In genomic region chr9:88390371-88390990, GRCh38 we compare ENCODE assay signal across 10 cellular contexts. TPM values are rescaled to one million over a fixed set of nuclear protein-coding genes. Genes with fewer than 3 reads are reported as not detected.
DNase-seq lines count a peak whose midpoint lies in the region; ATAC-seq, FAIRE-seq and TF ChIP-seq lines count a peak whose summit lies in the region.
"Had no signal": no experiment of that assay in that cellular context is flagged by ENCODE, and none has a peak within 500 bp of the region (broad histone marks: within the 10 kb centered on the region; RNA-seq: fewer than 3 reads in every experiment).

No MANE protein-coding gene starts in this region.

- no peak for ATAC-seq in PC-3
- no peak for ATAC-seq in GM21390 (IDR thresholded peaks at IDR 0.05; ENCODE audit: unreplicated experiment)
- ATAC-seq: left cardiac atrium had no signal

- peaks cover 7% of the 10 kb centered on the region; the same call in 1 of the 2 replicates for H3K36me3 ChIP-seq in PC-3 (ENCODE audit: low read depth, low read length)
- no peaks in the 10 kb centered on the region for H3K36me3 ChIP-seq in endothelial cell of umbilical vein (ENCODE audit: control insufficient read depth in 2 of 2, extremely low read depth in 1 of 2, insufficient read depth in 2 of 2, low read length in 2 of 2)
- no peaks in the 10 kb centered on the region for H3K36me3 ChIP-seq in neural progenitor cell

- BruUV-seq in PC-3 (replicated peaks; lab: Mats Ljungman, UMichigan) (no TSS peak), endothelial cell of umbilical vein (replicated peaks; lab: Mats Ljungman, UMichigan) (no TSS peak)

- H3K4me3 Mint-ChIP-seq in neural progenitor cell = peak overlapping the region; percentile 97

- CTCF ChIA-PET in PC-3 (lab: Charles Lee) = no interaction called here
- CTCF ChIA-PET in endothelial cell of umbilical vein (lab: Charles Lee) = no interaction called here

- no peak for TF ChIP-seq POLR2A in endothelial cell of umbilical vein (IDR thresholded peaks at IDR 0.05; ENCODE audit: low read depth, low read length)

- no peak overlapping the region for H3K9ac ChIP-seq in PC-3 (ENCODE audit: low read length)
- no peak overlapping the region for H3K9ac ChIP-seq in endothelial cell of umbilical vein (replicated peaks; ENCODE audit: extremely low read depth, insufficient read depth, low read length)
- H3K9ac ChIP-seq in neural progenitor cell = no peak overlapping the region

- H3K27ac ChIP-seq in PC-3 (ENCODE audit: low read length) (no peak overlapping the region), endothelial cell of umbilical vein (ENCODE audit: insufficient read depth, low read depth, low read length) (no peak overlapping the region), neural progenitor cell (no peak overlapping the region)

- H3K27me3 Mint-ChIP-seq in neural progenitor cell (ENCODE audit: insufficient read depth, low read depth) = peaks cover 9% of the 10 kb centered on the region

- H3K9me3 Mint-ChIP-seq in neural progenitor cell = peaks cover 12% of the 10 kb centered on the region

- H3K9me1 ChIP-seq in endothelial cell of umbilical vein (replicated peaks; ENCODE audit: control insufficient read depth, extremely low read depth, insufficient read depth, low read length) = peaks cover 2% of the 10 kb centered on the region

- peaks cover 41% of the 10 kb centered on the region for H3K36me3 Mint-ChIP-seq in neural progenitor cell

- H3K27me3 ChIP-seq in PC-3 (ENCODE audit: low read length) = no peaks in the 10 kb centered on the region
- H3K27me3 ChIP-seq in endothelial cell of umbilical vein (ENCODE audit: control insufficient read depth in 2 of 2, insufficient read depth in 2 of 2, low read length in 2 of 2) = no peaks in the 10 kb centered on the region
- H3K27me3 ChIP-seq in neural progenitor cell = peaks cover 14% of the 10 kb centered on the region

- H4K20me1 ChIP-seq in PC-3 (ENCODE audit: low read length) (peaks cover 19% of the 10 kb centered on the region; the same call in 1 of the 2 replicates), endothelial cell of umbilical vein (replicated peaks; ENCODE audit: control insufficient read depth, extremely low read depth, insufficient read depth, low read length) (peaks cover 2% of the 10 kb centered on the region), neural progenitor cell (ENCODE audit: low read depth) (peaks cover 45% of the 10 kb centered on the region)

- dilution Hi-C loops in endothelial cell of umbilical vein (cut with MboI; ENCODE audit: extremely low pct_ligation_motif_present, low sequenced_read_pairs) = no loop called here

- intact Hi-C loops in PC-3 (cut with micrococcal nuclease) = loop anchor here (5.0 kb wide), 1 partner anchor 87 kb away; no protein-coding TSS in a partner anchor
- intact Hi-C loops in endothelial cell of umbilical vein (cut with micrococcal nuclease) = no loop called here

- peak overlapping the region; percentile 98 for H3K4me3 ChIP-seq in PC-3 (ENCODE audit: low read length)
- no peak overlapping the region for H3K4me3 ChIP-seq in endothelial cell of umbilical vein (replicated peaks in 1 of 3; ENCODE audit: insufficient read depth in 1 of 3, low read depth in 1 of 3, low read length in 3 of 3)
- H3K4me3 ChIP-seq in neural progenitor cell = no peak overlapping the region

- no peaks in the 10 kb centered on the region for H3K9me3 ChIP-seq in PC-3 (ENCODE audit: low read length)
- no peaks in the 10 kb centered on the region for H3K9me3 ChIP-seq in endothelial cell of umbilical vein (replicated peaks; ENCODE audit: control insufficient read depth, insufficient read depth, low read length)
- H3K9me3 ChIP-seq in neural progenitor cell (ENCODE audit: low read depth) = no peaks in the 10 kb centered on the region

- DNase-seq in EH (ENCODE audit: low read depth) (peak; percentile 51), PC-3 (no peak), endothelial cell of umbilical vein (ENCODE audit: low read depth, low spot score) (no peak), neural progenitor cell (ENCODE audit: low spot score) (no peak), GM19238 (ENCODE audit: insufficient read length, low spot score) (no peak), C1 segment of cervical spinal cord (lab: John Stamatoyannopoulos, UW) (no peak), midbrain (lab: John Stamatoyannopoulos, UW) (no peak)
- DNase-seq: left cardiac atrium, NCI-H1092 treated with DMSO at 0.1 percent for 48 hours had no signal

- H3K27ac Mint-ChIP-seq in neural progenitor cell = no peak overlapping the region

- FAIRE-seq in endothelial cell of umbilical vein (lab: Jason Lieb, UNC) = no peak

- H3F3A ChIP-seq in PC-3 (ENCODE audit: low read length, unreplicated experiment) (no peaks in the 10 kb centered on the region), neural progenitor cell (ENCODE audit: low read depth) (peaks cover 7% of the 10 kb centered on the region)

- H3K9me2 ChIP-seq in PC-3 (replicated peaks; ENCODE audit: low read length) = no peaks in the 10 kb centered on the region

- H3K4me1 ChIP-seq in PC-3 (ENCODE audit: insufficient read depth, low read length) (peaks cover 11% of the 10 kb centered on the region), endothelial cell of umbilical vein (ENCODE audit: control insufficient read depth, extremely low read depth, insufficient read depth, low read length) (peaks cover 16% of the 10 kb centered on the region), neural progenitor cell (peaks cover 11% of the 10 kb centered on the region)

- TF ChIP-seq CTCF in PC-3 (conservative IDR thresholded peaks at IDR 0.05; ENCODE audit: low read depth, low read length) (no peak), endothelial cell of umbilical vein (IDR thresholded peaks at IDR 0.05; ENCODE audit: extremely low read depth in 1 of 2, insufficient read depth in 1 of 2, low read depth in 1 of 2, low read length in 2 of 2) (no peak), neural progenitor cell (IDR thresholded peaks at IDR 0.05) (no peak)

- H2AFZ ChIP-seq in PC-3 (ENCODE audit: low read length) (no peak overlapping the region), endothelial cell of umbilical vein (ENCODE audit: low read depth, low read length) (no peak overlapping the region), neural progenitor cell (replicated peaks) (no peak overlapping the region)

- POLR2A ChIA-PET in PC-3 (lab: Charles Lee; ENCODE audit: unreplicated experiment) (no interaction called here), endothelial cell of umbilical vein (lab: Charles Lee) (no interaction called here)

- H3K4me2 ChIP-seq in PC-3 (ENCODE audit: low read length) = peak overlapping the region; percentile 88
- peak overlapping the region; percentile 99 for H3K4me2 ChIP-seq in endothelial cell of umbilical vein (ENCODE audit: insufficient read depth, low read length)
- peak overlapping the region; percentile 81 for H3K4me2 ChIP-seq in neural progenitor cell

- H3K79me2 ChIP-seq in PC-3 (ENCODE audit: low read length) (peaks cover 84% of the 10 kb centered on the region), endothelial cell of umbilical vein (ENCODE audit: control insufficient read depth, insufficient read depth, low read length) (peaks cover 62% of the 10 kb centered on the region), neural progenitor cell (ENCODE audit: low read depth) (peaks cover 66% of the 10 kb centered on the region)

- H3K4me1 Mint-ChIP-seq in neural progenitor cell = peaks cover 23% of the 10 kb centered on the region

TF ChIP-seq in endothelial cell of umbilical vein, 7 proteins besides CTCF, POLR2A, EP300 and RAD21:
- TF ChIP-seq MYC (IDR thresholded peaks at IDR 0.05; ENCODE audit: low read depth, low read length) (no peak), GATA2 (IDR thresholded peaks at IDR 0.05; ENCODE audit: insufficient read depth, insufficient read length, low read depth, low read length) (no peak), EZH2 (IDR thresholded peaks at IDR 0.05; ENCODE audit: borderline replicate concordance, low read depth, low read length, severe bottlenecking) (no peak), JUN (IDR thresholded peaks at IDR 0.05; ENCODE audit: borderline replicate concordance, insufficient read depth, insufficient read length, low read depth) (no peak), POLR2AphosphoS5 (IDR thresholded peaks at IDR 0.05; ENCODE audit: insufficient read depth, low read depth, low read length) (no peak), MAX (IDR thresholded peaks at IDR 0.05; ENCODE audit: insufficient read depth, insufficient read length) (no peak), FOS (IDR thresholded peaks at IDR 0.05; ENCODE audit: borderline replicate concordance, insufficient read depth, low read length) (no peak)
TF ChIP-seq in endothelial cell of umbilical vein: peak in this region for 0.

RNA-seq across cellular contexts. Expression of gene SPIN1, which starts 2.2 kb away (rescaled TPM):
- 37.9 and 46.2 TPM in 2 replicates for total RNA-seq in PC-3 (2014; rRNA removed)
- total RNA-seq in endothelial cell of umbilical vein = 56.8 and 58.4 TPM in 2 replicates
- 29.0 and 38.1 TPM in 2 replicates for polyA plus RNA-seq in endothelial cell of umbilical vein
- 32.0 and 32.8 TPM in 2 replicates for polyA plus RNA-seq in endothelial cell of umbilical vein (2011; cell fraction: cytosol; rRNA removed)
- polyA plus RNA-seq in endothelial cell of umbilical vein (2011; cell fraction: nucleus; rRNA removed) = 58.8 and 72.0 TPM in 2 replicates
- 43.0 and 45.9 TPM in 2 replicates for polyA plus RNA-seq in endothelial cell of umbilical vein (2012)
- polyA minus RNA-seq in endothelial cell of umbilical vein = 58.9 and 62.9 TPM in 2 replicates
- polyA minus RNA-seq in endothelial cell of umbilical vein (2011; cell fraction: cytosol; rRNA and poly(A)+ RNA removed) = 33.6 TPM
- polyA minus RNA-seq in endothelial cell of umbilical vein (2011; cell fraction: nucleus; rRNA and poly(A)+ RNA removed) = 26.6 and 38.0 TPM in 2 replicates
- total RNA-seq in neural progenitor cell (ENCODE audit: low replicate concordance) = 82.5 and 101 TPM in 2 replicates
